ENCODE assay signal across 21 cellular contexts in genomic region chr22:26581769-26582168, GRCh38. TPM values are rescaled to one million over a fixed set of nuclear protein-coding genes. Genes with fewer than 3 reads are reported as not detected.
DNase-seq lines count a peak whose midpoint lies in the region; ATAC-seq and TF ChIP-seq lines count a peak whose summit lies in the region.
"Had no signal": no experiment of that assay in that cellular context is flagged by ENCODE, and none has a peak within 500 bp of the region (broad histone marks: within the 10 kb centered on the region; RNA-seq: fewer than 3 reads in every experiment).

No MANE protein-coding gene starts in this region.

- H3K27ac Mint-ChIP-seq in CD4-positive, alpha-beta T cell = peak overlapping the region; percentile 88
- no peak overlapping the region for H3K27ac Mint-ChIP-seq in GM23338
- H3K27ac Mint-ChIP-seq in activated CD8-positive, alpha-beta T cell treated with anti-CD3 and anti-CD28 coated beads, Interleukin-2, amount 10 ng/mL, durations not matched to agents 7 days and 5 days = peak overlapping the region; percentile 97
- H3K27ac Mint-ChIP-seq in natural killer cell treated with Interleukin-12 subunit alpha and Interleukin-12 subunit beta and Interleukin-15 and Interleukin-18, amount 100 ng/mL, for 72 hours = peak overlapping the region; percentile 76 to 88

- H3K36me3 Mint-ChIP-seq in CD4-positive, alpha-beta T cell (ENCODE audit: low read depth) = peaks cover 10% of the 10 kb centered on the region
- H3K36me3 Mint-ChIP-seq in GM23338 (ENCODE audit: low read depth) = peaks cover 45% of the 10 kb centered on the region
- peaks cover 63% of the 10 kb centered on the region for H3K36me3 Mint-ChIP-seq in activated CD8-positive, alpha-beta T cell treated with anti-CD3 and anti-CD28 coated beads, Interleukin-2, amount 10 ng/mL, durations not matched to agents 7 days and 5 days (ENCODE audit: low read depth)
- no peaks in the 10 kb centered on the region for H3K36me3 Mint-ChIP-seq in natural killer cell treated with Interleukin-12 subunit alpha and Interleukin-12 subunit beta and Interleukin-15 and Interleukin-18, amount 100 ng/mL, for 72 hours

- H3K27ac ChIP-seq in CD4-positive, alpha-beta T cell (ENCODE audit: low read depth, low read length) = no peak overlapping the region
- peak overlapping the region; percentile 12 for H3K27ac ChIP-seq in GM23338 (ENCODE audit: low read depth)

- no peaks in the 10 kb centered on the region for H3K27me3 ChIP-seq in CD4-positive, alpha-beta T cell (ENCODE audit: control insufficient read depth, insufficient read depth, low read length)
- H3K27me3 ChIP-seq in GM23338 (ENCODE audit: insufficient read depth) = no peaks in the 10 kb centered on the region
- H3K27me3 ChIP-seq: BE2C, MG63 had no signal

- CTCF ChIA-PET in CD4-positive, alpha-beta T cell (lab: Charles Lee) = no interaction called here
- CTCF ChIA-PET in activated CD8-positive, alpha-beta T cell treated with anti-CD3 and anti-CD28 coated beads, Interleukin-2, amount 10 ng/mL, durations not matched to agents 7 days and 5 days (lab: Charles Lee) = interaction anchor here (0.6 to 1.5 kb wide), 3 partner anchors 20 to 79 kb away, joined by 4 read pairs; no protein-coding TSS in a partner anchor

- H3K79me2 ChIP-seq in GM23338 (replicated peaks; ENCODE audit: insufficient read depth) = peaks cover 97% of the 10 kb centered on the region

- H3K4me3 ChIP-seq in GM23338 = no peak overlapping the region
- H3K4me3 ChIP-seq: HAP-1, MG63 had no signal

- H3K27me3 Mint-ChIP-seq in CD4-positive, alpha-beta T cell = no peaks in the 10 kb centered on the region
- H3K27me3 Mint-ChIP-seq in GM23338 (ENCODE audit: insufficient read depth, low read depth, poor library complexity) = peaks cover 4% of the 10 kb centered on the region
- no peaks in the 10 kb centered on the region for H3K27me3 Mint-ChIP-seq in activated CD8-positive, alpha-beta T cell treated with anti-CD3 and anti-CD28 coated beads, Interleukin-2, amount 10 ng/mL, durations not matched to agents 7 days and 5 days (ENCODE audit: low read depth)
- no peaks in the 10 kb centered on the region for H3K27me3 Mint-ChIP-seq in natural killer cell treated with Interleukin-12 subunit alpha and Interleukin-12 subunit beta and Interleukin-15 and Interleukin-18, amount 100 ng/mL, for 72 hours

- TF ChIP-seq CTCF in CD4-positive, alpha-beta T cell (IDR thresholded peaks at IDR 0.05) = no peak
- no peak for TF ChIP-seq CTCF in GM23338 (conservative IDR thresholded peaks at IDR 0.05; ENCODE audit: low read depth in 2 of 2)

- H3K4me1 ChIP-seq in GM23338 (ENCODE audit: insufficient read depth) = peaks cover 58% of the 10 kb centered on the region
- H3K4me1 ChIP-seq: BE2C, HAP-1 had no signal

- intact Hi-C loops in CD4-positive, alpha-beta T cell (cut with DNase I, micrococcal nuclease) = no loop called here

- POLR2A ChIA-PET in CD4-positive, alpha-beta T cell (lab: Charles Lee) = no interaction called here
- POLR2A ChIA-PET in activated CD8-positive, alpha-beta T cell treated with anti-CD3 and anti-CD28 coated beads, Interleukin-2, amount 10 ng/mL, durations not matched to agents 7 days and 5 days (lab: Charles Lee) = interaction anchor here (0.8 kb wide), 1 partner anchor 73 kb away, joined by 4 read pairs; no protein-coding TSS in a partner anchor

- H3K9me3 ChIP-seq in CD4-positive, alpha-beta T cell (ENCODE audit: control insufficient read depth, low read length) = no peaks in the 10 kb centered on the region
- H3K9me3 ChIP-seq: BE2C, HAP-1, MG63, SK-N-SH had no signal

- peaks cover 33% of the 10 kb centered on the region; the same call in 1 of the 2 replicates for H3F3A ChIP-seq in GM23338 (replicated peaks; ENCODE audit: low read depth)

- no peak overlapping the region for H3K4me3 Mint-ChIP-seq in CD4-positive, alpha-beta T cell
- H3K4me3 Mint-ChIP-seq in GM23338 = no peak overlapping the region
- no peak overlapping the region for H3K4me3 Mint-ChIP-seq in activated CD8-positive, alpha-beta T cell treated with anti-CD3 and anti-CD28 coated beads, Interleukin-2, amount 10 ng/mL, durations not matched to agents 7 days and 5 days
- H3K4me3 Mint-ChIP-seq in natural killer cell treated with Interleukin-12 subunit alpha and Interleukin-12 subunit beta and Interleukin-15 and Interleukin-18, amount 100 ng/mL, for 72 hours = no peak overlapping the region

- H3K4me2 ChIP-seq in GM23338 = no peak overlapping the region
- H3K4me2 ChIP-seq: SK-N-SH had no signal

- peaks cover 32% of the 10 kb centered on the region for H4K20me1 ChIP-seq in GM23338 (replicated peaks; ENCODE audit: insufficient read depth)

- no peak for ATAC-seq in CD4-positive, alpha-beta T cell (ENCODE audit: poor library complexity)
- ATAC-seq in GM23338 (no peak), HG02610 (IDR thresholded peaks at IDR 0.05; ENCODE audit: unreplicated experiment) (no peak), GM18909 (IDR thresholded peaks at IDR 0.05; ENCODE audit: poor library complexity, unreplicated experiment) (no peak)
- no peak for ATAC-seq in activated CD8-positive, alpha-beta T cell treated with anti-CD3 and anti-CD28 coated beads, Interleukin-2, amount 10 ng/mL, durations not matched to agents 7 days and 5 days
- ATAC-seq in natural killer cell treated with Interleukin-12 subunit alpha and Interleukin-12 subunit beta and Interleukin-15 and Interleukin-18, amount 100 ng/mL, for 72 hours = no peak
- ATAC-seq: Panc1, Right ventricle myocardium inferior had no signal

- no peak for DNase-seq in CD4-positive, alpha-beta T cell
- DNase-seq in GM23338 (ENCODE audit: low spot score) = no peak
- DNase-seq in activated CD8-positive, alpha-beta T cell treated with anti-CD3 and anti-CD28 coated beads, Interleukin-2, amount 10 ng/mL, durations not matched to agents 7 days and 5 days = no peak
- no peak for DNase-seq in natural killer cell treated with Interleukin-12 subunit alpha and Interleukin-12 subunit beta and Interleukin-15 and Interleukin-18, amount 100 ng/mL, for 72 hours (ENCODE audit: low spot score)
- DNase-seq in DMS153 treated with DMSO at 0.1 percent for 48 hours (lab: John Stamatoyannopoulos, UW; ENCODE audit: unreplicated experiment) = no peak
- DNase-seq: BE2C, COR-L47, DMS153, KBM-7, MG63, NCI-H1105 treated with DMSO at 0.1 percent for 48 hours, NCI-H187 treated with DMSO at 0.1 percent for 48 hours, NCI-H446, NCI-H748 treated with DMSO at 0.1 percent for 48 hours, SK-N-SH had no signal

- no peaks in the 10 kb centered on the region for H3K9me3 Mint-ChIP-seq in CD4-positive, alpha-beta T cell
- no peaks in the 10 kb centered on the region for H3K9me3 Mint-ChIP-seq in GM23338
- H3K9me3 Mint-ChIP-seq in activated CD8-positive, alpha-beta T cell treated with anti-CD3 and anti-CD28 coated beads, Interleukin-2, amount 10 ng/mL, durations not matched to agents 7 days and 5 days (ENCODE audit: insufficient read depth) = no peaks in the 10 kb centered on the region
- no peaks in the 10 kb centered on the region for H3K9me3 Mint-ChIP-seq in natural killer cell treated with Interleukin-12 subunit alpha and Interleukin-12 subunit beta and Interleukin-15 and Interleukin-18, amount 100 ng/mL, for 72 hours

- no peak overlapping the region for H2AFZ ChIP-seq in GM23338

- H3K9me2 ChIP-seq in GM23338 (ENCODE audit: insufficient read depth) = no peaks in the 10 kb centered on the region
- H3K9me2 ChIP-seq: SK-N-SH had no signal

- no peaks in the 10 kb centered on the region for H3K36me3 ChIP-seq in GM23338 (ENCODE audit: insufficient read depth)
- H3K36me3 ChIP-seq: BE2C, HAP-1 had no signal

- H3K4me1 Mint-ChIP-seq in CD4-positive, alpha-beta T cell (ENCODE audit: low read depth) = peaks cover 58% of the 10 kb centered on the region
- peaks cover 67% of the 10 kb centered on the region for H3K4me1 Mint-ChIP-seq in GM23338
- H3K4me1 Mint-ChIP-seq in activated CD8-positive, alpha-beta T cell treated with anti-CD3 and anti-CD28 coated beads, Interleukin-2, amount 10 ng/mL, durations not matched to agents 7 days and 5 days (ENCODE audit: low read depth) = peaks cover 88% of the 10 kb centered on the region
- peaks cover 69 to 71% of the 10 kb centered on the region in 2 donors for H3K4me1 Mint-ChIP-seq in natural killer cell treated with Interleukin-12 subunit alpha and Interleukin-12 subunit beta and Interleukin-15 and Interleukin-18, amount 100 ng/mL, for 72 hours (ENCODE audit: low read depth in 2 of 2)

TF ChIP-seq in GM23338, 12 proteins besides CTCF, POLR2A, EP300 and RAD21 (continues in another document):
- TF ChIP-seq ETS1 (IDR thresholded peaks at IDR 0.05) = no peak
- TF ChIP-seq POLR2AphosphoS5 (IDR thresholded peaks at IDR 0.05; ENCODE audit: low read depth) = no peak

RNA-seq across cellular contexts. Expression of gene TPST2, which starts 8.2 kb away (rescaled TPM):
- total RNA-seq in CD4-positive, alpha-beta T cell = 1 to 10 TPM; 7.2 to 7.4 TPM
- total RNA-seq in GM23338 (2014; rRNA removed; shearing (Covaris generic)) = 106 and 127 TPM in 2 replicates
- 37.9 and 43.1 TPM in 2 replicates for polyA plus RNA-seq in GM23338 (2016; fragmentation: Nextera tagmentation; extraction: Ambion mirVana)
- total RNA-seq in activated CD8-positive, alpha-beta T cell treated with anti-CD3 and anti-CD28 coated beads, Interleukin-2, amount 10 ng/mL, durations not matched to agents 7 days and 5 days = 10 to 100 TPM; 62.8 to 68.9 TPM
- total RNA-seq in natural killer cell treated with Interleukin-12 subunit alpha and Interleukin-12 subunit beta and Interleukin-15 and Interleukin-18, amount 100 ng/mL, for 72 hours = 10 to 100 TPM; 43.1 to 43.6 TPM

RNA-seq across cellular contexts. Expression of gene CRYBB1, which starts 36.1 kb away (rescaled TPM):
- total RNA-seq in CD4-positive, alpha-beta T cell = not detected
- 1.6 and 2.4 TPM in 2 replicates for total RNA-seq in GM23338 (2014; rRNA removed; shearing (Covaris generic))
- polyA plus RNA-seq in GM23338 (2016; fragmentation: Nextera tagmentation; extraction: Ambion mirVana) = 3.0 and 3.7 TPM in 2 replicates
- not detected for total RNA-seq in activated CD8-positive, alpha-beta T cell treated with anti-CD3 and anti-CD28 coated beads, Interleukin-2, amount 10 ng/mL, durations not matched to agents 7 days and 5 days
- not detected for total RNA-seq in natural killer cell treated with Interleukin-12 subunit alpha and Interleukin-12 subunit beta and Interleukin-15 and Interleukin-18, amount 100 ng/mL, for 72 hours
- total RNA-seq: HT1080 had no signal

RNA-seq across cellular contexts. Expression of gene CRYBA4, which starts 40.0 kb away (rescaled TPM):
- not detected for total RNA-seq in CD4-positive, alpha-beta T cell
- total RNA-seq in GM23338 (2014; rRNA removed; shearing (Covaris generic)) = 1.7 TPM in 1 of 2 replicates, not detected in the other
- 1.2 and 1.5 TPM in 2 replicates for polyA plus RNA-seq in GM23338 (2016; fragmentation: Nextera tagmentation; extraction: Ambion mirVana)
- not detected for total RNA-seq in activated CD8-positive, alpha-beta T cell treated with anti-CD3 and anti-CD28 coated beads, Interleukin-2, amount 10 ng/mL, durations not matched to agents 7 days and 5 days
- not detected for total RNA-seq in natural killer cell treated with Interleukin-12 subunit alpha and Interleukin-12 subunit beta and Interleukin-15 and Interleukin-18, amount 100 ng/mL, for 72 hours
- total RNA-seq: HT1080, Right ventricle myocardium inferior had no signal
- polyA plus RNA-seq: SK-N-SH had no signal

Comparison
In these comparisons a context has a peak if more than half of its experiments do, and no peak if none do; other contexts are left out.
1. RNA of gene TPST2, which starts 8.2 kb away (total RNA-seq): 106 to 127 TPM in GM23338, 62.8 to 68.9 TPM in activated CD8-positive, alpha-beta T cell treated with anti-CD3 and anti-CD28 coated beads, Interleukin-2, amount 10 ng/mL, durations not matched to agents 7 days and 5 days and 43.1 to 43.6 TPM in natural killer cell treated with Interleukin-12 subunit alpha and Interleukin-12 subunit beta and Interleukin-15 and Interleukin-18, amount 100 ng/mL, for 72 hours; 7.2 to 7.4 TPM in CD4-positive, alpha-beta T cell; every median in the first group is over 4 times any median in the second.